In the genomic region with DNA sequence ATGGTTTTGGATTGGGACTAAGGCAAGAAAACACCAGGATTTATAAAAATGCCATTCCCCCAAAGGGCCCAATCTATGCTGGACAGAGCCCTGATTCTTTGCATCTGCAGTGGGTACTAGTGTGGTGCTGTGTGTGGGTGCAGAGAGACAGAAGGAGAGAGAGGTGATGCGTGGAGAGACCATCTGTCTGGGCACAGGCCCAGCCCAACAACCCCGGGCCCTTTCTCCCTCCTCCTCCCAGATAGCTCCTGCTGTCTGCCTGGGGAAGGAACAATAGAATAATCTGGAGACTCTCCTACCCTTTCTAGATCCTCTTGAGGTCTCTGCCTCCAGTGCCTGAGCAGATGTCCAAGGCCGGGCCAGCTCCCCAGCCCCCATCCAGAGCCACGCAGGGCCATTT, we compare ENCODE assay signal across 12 cellular contexts. TPM values are rescaled to one million over a fixed set of nuclear protein-coding genes. Genes with fewer than 3 reads are reported as not detected.
DNase-seq lines count a peak whose midpoint lies in the region; ATAC-seq, FAIRE-seq and TF ChIP-seq lines count a peak whose summit lies in the region.
"Had no signal": no experiment of that assay in that cellular context is flagged by ENCODE, and none has a peak within 500 bp of the region (broad histone marks: within the 10 kb centered on the region; RNA-seq: fewer than 3 reads in every experiment).

No MANE protein-coding gene starts in this region.

- WGBS in prostate gland, result 55% methylated on average over 4 of the region's 4 CpGs

- no peaks in the 10 kb centered on the region for H3K36me3 Mint-ChIP-seq in stimulated activated effector memory CD8-positive, alpha-beta T cell treated with anti-CD3 and anti-CD28 coated beads, Interleukin-12 subunit alpha, Interleukin-12 subunit beta, amount 100 ng/mL, for 72 hours
- no peaks in the 10 kb centered on the region for H3K36me3 Mint-ChIP-seq in activated CD8-positive, alpha-beta memory T cell treated with anti-CD3 and anti-CD28 coated beads, Interleukin-2, amount 10 ng/mL, durations not matched to agents 7 days and 5 days
- H3K36me3 Mint-ChIP-seq: natural killer cell treated with Interleukin-12 subunit alpha and Interleukin-12 subunit beta and Interleukin-15 and Interleukin-18, amount 100 ng/mL, for 72 hours had no signal

- peaks cover 7% of the 10 kb centered on the region for H3K27me3 Mint-ChIP-seq in activated CD8-positive, alpha-beta memory T cell treated with anti-CD3 and anti-CD28 coated beads, Interleukin-2, amount 10 ng/mL, durations not matched to agents 7 days and 5 days
- H3K27me3 Mint-ChIP-seq: natural killer cell treated with Interleukin-12 subunit alpha and Interleukin-12 subunit beta and Interleukin-15 and Interleukin-18, amount 100 ng/mL, for 72 hours had no signal

- no peaks in the 10 kb centered on the region for H3K9me3 Mint-ChIP-seq in stimulated activated effector memory CD8-positive, alpha-beta T cell treated with anti-CD3 and anti-CD28 coated beads, Interleukin-12 subunit alpha, Interleukin-12 subunit beta, amount 100 ng/mL, for 72 hours
- no peaks in the 10 kb centered on the region for H3K9me3 Mint-ChIP-seq in activated CD8-positive, alpha-beta memory T cell treated with anti-CD3 and anti-CD28 coated beads, Interleukin-2, amount 10 ng/mL, durations not matched to agents 7 days and 5 days (ENCODE audit: low read depth)
- H3K9me3 Mint-ChIP-seq: natural killer cell treated with Interleukin-12 subunit alpha and Interleukin-12 subunit beta and Interleukin-15 and Interleukin-18, amount 100 ng/mL, for 72 hours had no signal

- H3K9me3 ChIP-seq in KOPT-K1 (ENCODE audit: insufficient read depth, low read length, poor library complexity, severe bottlenecking) (no peaks in the 10 kb centered on the region), prostate gland (no peaks in the 10 kb centered on the region)

- peak overlapping the region; percentile 82 for H3K27ac ChIP-seq in KOPT-K1 (ENCODE audit: low read depth, low read length, poor library complexity, severe bottlenecking)
- no peak overlapping the region for H3K27ac ChIP-seq in prostate gland

- peak; percentile 97 for DNase-seq in NCI-H82 treated with DMSO at 0.1 percent for 48 hours (lab: John Stamatoyannopoulos, UW; ENCODE audit: unreplicated experiment)
- no peak for DNase-seq in left ventricle myocardium superior
- no peak for DNase-seq in stimulated activated effector memory CD8-positive, alpha-beta T cell treated with anti-CD3 and anti-CD28 coated beads, Interleukin-12 subunit alpha, Interleukin-12 subunit beta, amount 100 ng/mL, for 72 hours (ENCODE audit: low spot score in 2 of 2)
- no peak for DNase-seq in COR-L47 (lab: John Stamatoyannopoulos, UW)
- DNase-seq in prostate gland (ENCODE audit: low spot score), result no peak
- no peak for DNase-seq in activated CD8-positive, alpha-beta memory T cell treated with anti-CD3 and anti-CD28 coated beads, Interleukin-2, amount 10 ng/mL, durations not matched to agents 7 days and 5 days
- no peak for DNase-seq in urothelium cell line (ENCODE audit: low spot score)
- DNase-seq: activated CD4-positive, alpha-beta T cell treated with anti-CD3 and anti-CD28 coated beads for 4 hours; activated naive CD4-positive, alpha-beta T cell treated with anti-CD3 and anti-CD28 coated beads, Interleukin-2, amount 50 U/mL, for 16 hours; effector CD8-positive, alpha-beta T cell had no signal

- no peak for TF ChIP-seq POLR2A in prostate gland (IDR thresholded peaks at IDR 0.05)

- H3K4me3 Mint-ChIP-seq in stimulated activated effector memory CD8-positive, alpha-beta T cell treated with anti-CD3 and anti-CD28 coated beads, Interleukin-12 subunit alpha, Interleukin-12 subunit beta, amount 100 ng/mL, for 72 hours, result no peak overlapping the region
- no peak overlapping the region for H3K4me3 Mint-ChIP-seq in activated CD8-positive, alpha-beta memory T cell treated with anti-CD3 and anti-CD28 coated beads, Interleukin-2, amount 10 ng/mL, durations not matched to agents 7 days and 5 days
- H3K4me3 Mint-ChIP-seq: natural killer cell treated with Interleukin-12 subunit alpha and Interleukin-12 subunit beta and Interleukin-15 and Interleukin-18, amount 100 ng/mL, for 72 hours had no signal

- no peaks in the 10 kb centered on the region for H3K27me3 ChIP-seq in prostate gland (replicated peaks; ENCODE audit: insufficient read depth)

- no peaks in the 10 kb centered on the region for H3K36me3 ChIP-seq in KOPT-K1 (ENCODE audit: insufficient read depth, low read length)
- H3K36me3 ChIP-seq in prostate gland, result no peaks in the 10 kb centered on the region

- no peak for FAIRE-seq in urothelium cell line (lab: Jason Lieb, UNC)

- ATAC-seq in left ventricle myocardium superior, result peak; percentile 18
- peak; percentile 6 for ATAC-seq in stimulated activated effector memory CD8-positive, alpha-beta T cell treated with anti-CD3 and anti-CD28 coated beads, Interleukin-12 subunit alpha, Interleukin-12 subunit beta, amount 100 ng/mL, for 72 hours
- no peak for ATAC-seq in activated CD8-positive, alpha-beta memory T cell treated with anti-CD3 and anti-CD28 coated beads, Interleukin-2, amount 10 ng/mL, durations not matched to agents 7 days and 5 days
- ATAC-seq: natural killer cell treated with Interleukin-12 subunit alpha and Interleukin-12 subunit beta and Interleukin-15 and Interleukin-18, amount 100 ng/mL, for 72 hours had no signal

- intact Hi-C loops in left ventricle myocardium superior (cut with micrococcal nuclease) (no loop called here), prostate gland (cut with DNase I) (no loop called here)

- TF ChIP-seq CTCF in prostate gland (IDR thresholded peaks at IDR 0.05), result no peak

- H3K27ac Mint-ChIP-seq in stimulated activated effector memory CD8-positive, alpha-beta T cell treated with anti-CD3 and anti-CD28 coated beads, Interleukin-12 subunit alpha, Interleukin-12 subunit beta, amount 100 ng/mL, for 72 hours, result no peak overlapping the region
- no peak overlapping the region for H3K27ac Mint-ChIP-seq in activated CD8-positive, alpha-beta memory T cell treated with anti-CD3 and anti-CD28 coated beads, Interleukin-2, amount 10 ng/mL, durations not matched to agents 7 days and 5 days
- H3K27ac Mint-ChIP-seq: natural killer cell treated with Interleukin-12 subunit alpha and Interleukin-12 subunit beta and Interleukin-15 and Interleukin-18, amount 100 ng/mL, for 72 hours had no signal

- CTCF ChIA-PET in activated CD8-positive, alpha-beta memory T cell treated with anti-CD3 and anti-CD28 coated beads, Interleukin-2, amount 10 ng/mL, durations not matched to agents 7 days and 5 days (lab: Charles Lee), result no interaction called here

- no peak overlapping the region for H3K4me3 ChIP-seq in prostate gland

- no peaks in the 10 kb centered on the region for H3K4me1 Mint-ChIP-seq in stimulated activated effector memory CD8-positive, alpha-beta T cell treated with anti-CD3 and anti-CD28 coated beads, Interleukin-12 subunit alpha, Interleukin-12 subunit beta, amount 100 ng/mL, for 72 hours
- H3K4me1 Mint-ChIP-seq in activated CD8-positive, alpha-beta memory T cell treated with anti-CD3 and anti-CD28 coated beads, Interleukin-2, amount 10 ng/mL, durations not matched to agents 7 days and 5 days, result no peaks in the 10 kb centered on the region

- H3K4me1 ChIP-seq in prostate gland (replicated peaks), result no peaks in the 10 kb centered on the region

RNA-seq across cellular contexts. Expression of a gene that starts 15.1 kb away (rescaled TPM):
- total RNA-seq in left ventricle myocardium superior (7.0 TPM), prostate gland (1 to 10 TPM; 3.7 to 6.4 TPM)
- under 1 TPM; 0.07 to 0.12 TPM for total RNA-seq in activated CD8-positive, alpha-beta memory T cell treated with anti-CD3 and anti-CD28 coated beads, Interleukin-2, amount 10 ng/mL, durations not matched to agents 7 days and 5 days
